In the genomic region with DNA sequence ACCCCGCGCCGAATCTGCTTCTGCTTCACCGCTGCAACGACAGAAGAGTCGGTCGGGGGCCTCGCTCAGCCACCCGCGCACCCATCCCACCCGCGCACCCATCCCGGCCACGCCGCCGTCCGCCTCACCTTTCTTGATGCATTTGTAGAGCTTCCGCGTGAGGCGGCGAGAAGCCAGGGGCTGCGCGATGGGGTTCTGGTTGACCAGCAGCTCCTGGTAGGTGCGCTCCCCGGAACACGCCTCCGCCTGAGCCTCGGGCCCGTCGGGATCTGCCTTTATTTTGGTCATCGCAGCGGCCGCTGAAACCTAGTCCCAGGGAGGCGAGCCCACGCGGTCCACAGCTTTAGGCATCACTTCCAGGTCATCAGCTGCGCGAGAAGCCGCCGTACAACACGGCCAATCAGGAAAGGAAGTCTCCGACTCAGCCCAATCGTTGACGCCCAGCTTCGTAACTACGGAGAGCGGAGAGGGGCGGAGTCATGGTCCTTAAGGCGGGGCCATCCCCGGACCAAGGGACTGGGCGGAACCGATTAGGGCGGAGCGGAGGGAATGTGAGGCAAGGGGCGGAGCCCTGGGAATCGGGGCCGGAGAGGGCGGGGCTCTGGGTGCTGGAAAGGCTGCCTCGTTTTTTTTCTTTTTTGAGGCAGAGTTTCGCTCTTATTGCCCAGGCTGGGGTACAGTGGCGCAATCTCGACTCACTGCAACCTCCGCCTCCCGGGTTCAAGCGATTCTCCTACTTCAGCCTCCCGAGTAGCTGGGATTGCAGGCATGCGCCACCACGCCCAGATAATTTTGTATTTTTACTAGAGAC, we compare ENCODE assay signal across 8 cellular contexts. TPM values are rescaled to one million over a fixed set of nuclear protein-coding genes. Genes with fewer than 3 reads are reported as not detected.
DNase-seq lines count a peak whose midpoint lies in the region; ATAC-seq and TF ChIP-seq lines count a peak whose summit lies in the region.

A gene (minus strand): TSS at position 356 of the 811 bp plus-strand sequence. CDS start 68 bp downstream, at position 288.

- ATAC-seq in RWPE2 (ENCODE audit: low read depth) = peak; percentile 95
- ATAC-seq in natural killer cell = peak; percentile 98 to 100 (median 99)

- no peaks in the 10 kb centered on the region for H3K27me3 ChIP-seq in RWPE2 (ENCODE audit: insufficient read depth, poor library complexity, severe bottlenecking)

- H3K36me3 ChIP-seq in RWPE2 (ENCODE audit: low read depth) = peaks cover 42% of the 10 kb centered on the region

- H3K4me1 Mint-ChIP-seq in activated T-helper 2 cell treated with anti-CD3 and anti-CD28 coated beads, Interferon-gamma antibody, Interleukin-2, Interleukin-4, amounts not matched to agents 10 μg/mL and 5 μg/mL and 100 μg/mL, durations not matched to agents 14 hours and 24 hours and 36 hours (ENCODE audit: low read depth) = peaks cover 29% of the 10 kb centered on the region
- peaks cover 19 to 23% of the 10 kb centered on the region in 2 donors for H3K4me1 Mint-ChIP-seq in natural killer cell

- peak within 1 kb of the TSS; percentile 83 for H3K27ac Mint-ChIP-seq in activated T-helper 2 cell treated with anti-CD3 and anti-CD28 coated beads, Interferon-gamma antibody, Interleukin-2, Interleukin-4, amounts not matched to agents 10 μg/mL and 5 μg/mL and 100 μg/mL, durations not matched to agents 14 hours and 24 hours and 36 hours
- peak within 1 kb of the TSS; percentile 89 to 93 for H3K27ac Mint-ChIP-seq in natural killer cell

- H3K4me3 Mint-ChIP-seq in activated T-helper 2 cell treated with anti-CD3 and anti-CD28 coated beads, Interferon-gamma antibody, Interleukin-2, Interleukin-4, amounts not matched to agents 10 μg/mL and 5 μg/mL and 100 μg/mL, durations not matched to agents 14 hours and 24 hours and 36 hours (ENCODE audit: low read depth) = peak within 1 kb of the TSS; percentile 93
- peak within 1 kb of the TSS; percentile 98 for H3K4me3 Mint-ChIP-seq in natural killer cell

- H3K4me1 ChIP-seq in RWPE2 (ENCODE audit: insufficient read depth, poor library complexity, severe bottlenecking) = peaks cover 5% of the 10 kb centered on the region

- H3K4me3 ChIP-seq in RWPE2 (ENCODE audit: severe bottlenecking) = peak within 1 kb of the TSS; percentile 74

- TF ChIP-seq CTCF in RWPE2 (IDR thresholded peaks at IDR 0.05; ENCODE audit: poor library complexity, severe bottlenecking) (no peak), natural killer cell (IDR thresholded peaks at IDR 0.05) (no peak)

- H3K36me3 Mint-ChIP-seq in activated T-helper 2 cell treated with anti-CD3 and anti-CD28 coated beads, Interferon-gamma antibody, Interleukin-2, Interleukin-4, amounts not matched to agents 10 μg/mL and 5 μg/mL and 100 μg/mL, durations not matched to agents 14 hours and 24 hours and 36 hours (ENCODE audit: low read depth) = peaks cover 42% of the 10 kb centered on the region
- no peaks in the 10 kb centered on the region for H3K36me3 Mint-ChIP-seq in natural killer cell

- no peaks in the 10 kb centered on the region for H3K9me3 ChIP-seq in RWPE2 (ENCODE audit: severe bottlenecking)

- DNase-seq in EH (ENCODE audit: low read depth) (peak; percentile 99), H4 (ENCODE audit: low spot score) (peak; percentile 99), LoVo (ENCODE audit: low spot score) (peak; percentile 100), RWPE2 (ENCODE audit: low spot score) (peak; percentile 99), fibroblast of peridontal ligament (ENCODE audit: extremely low read depth) (peak; percentile 99), natural killer cell (peak; percentile 92)
- peak; percentile 98 for DNase-seq in activated T-helper 2 cell treated with anti-CD3 and anti-CD28 coated beads, Interferon-gamma antibody, Interleukin-2, Interleukin-4, amounts not matched to agents 10 μg/mL and 5 μg/mL and 100 μg/mL, durations not matched to agents 14 hours and 24 hours and 36 hours (ENCODE audit: low spot score)
- peak; percentile 97 for DNase-seq in stimulated activated naive CD4-positive, alpha-beta T cell treated with Interleukin-2 at 50 U/mL for 16 hours (lab: John Stamatoyannopoulos, UW)

- intact Hi-C loops in activated T-helper 2 cell treated with anti-CD3 and anti-CD28 coated beads, Interferon-gamma antibody, Interleukin-2, Interleukin-4, amounts not matched to agents 10 μg/mL and 5 μg/mL and 100 μg/mL, durations not matched to agents 14 hours and 24 hours and 36 hours (cut with micrococcal nuclease) = loop anchor here (2.0 to 5.0 kb wide), 2 partner anchors 41 to 51 kb away; a partner anchor contains a TSS
- intact Hi-C loops in natural killer cell (cut with micrococcal nuclease) = loop anchor here (2.0 kb wide), 1 partner anchor 39 kb away; no protein-coding TSS in a partner anchor

- H3K27me3 Mint-ChIP-seq in activated T-helper 2 cell treated with anti-CD3 and anti-CD28 coated beads, Interferon-gamma antibody, Interleukin-2, Interleukin-4, amounts not matched to agents 10 μg/mL and 5 μg/mL and 100 μg/mL, durations not matched to agents 14 hours and 24 hours and 36 hours (ENCODE audit: low read depth) = no peaks in the 10 kb centered on the region
- no peaks in the 10 kb centered on the region for H3K27me3 Mint-ChIP-seq in natural killer cell (ENCODE audit: low read depth in 2 of 2)

- no peak within 1 kb of the TSS for H3K27ac ChIP-seq in RWPE2 (ENCODE audit: poor library complexity, severe bottlenecking)

- no peaks in the 10 kb centered on the region for H3K9me3 Mint-ChIP-seq in activated T-helper 2 cell treated with anti-CD3 and anti-CD28 coated beads, Interferon-gamma antibody, Interleukin-2, Interleukin-4, amounts not matched to agents 10 μg/mL and 5 μg/mL and 100 μg/mL, durations not matched to agents 14 hours and 24 hours and 36 hours
- H3K9me3 Mint-ChIP-seq in natural killer cell = no peaks in the 10 kb centered on the region

RNA-seq across cellular contexts. Expression of the gene that starts here (rescaled TPM):
- total RNA-seq in H4 (2014; rRNA removed; shearing (Covaris generic)) = 561 and 591 TPM in 2 replicates
- total RNA-seq in activated T-helper 2 cell treated with anti-CD3 and anti-CD28 coated beads, Interferon-gamma antibody, Interleukin-2, Interleukin-4, amounts not matched to agents 10 μg/mL and 5 μg/mL and 100 μg/mL, durations not matched to agents 14 hours and 24 hours and 36 hours = 221 and 228 TPM in 2 replicates
- 10 to 100 TPM; 39.2 to 43.5 (median 40.2) TPM for total RNA-seq in natural killer cell
